8 cellular contexts compared by ENCODE assay signal in the genomic region with DNA sequence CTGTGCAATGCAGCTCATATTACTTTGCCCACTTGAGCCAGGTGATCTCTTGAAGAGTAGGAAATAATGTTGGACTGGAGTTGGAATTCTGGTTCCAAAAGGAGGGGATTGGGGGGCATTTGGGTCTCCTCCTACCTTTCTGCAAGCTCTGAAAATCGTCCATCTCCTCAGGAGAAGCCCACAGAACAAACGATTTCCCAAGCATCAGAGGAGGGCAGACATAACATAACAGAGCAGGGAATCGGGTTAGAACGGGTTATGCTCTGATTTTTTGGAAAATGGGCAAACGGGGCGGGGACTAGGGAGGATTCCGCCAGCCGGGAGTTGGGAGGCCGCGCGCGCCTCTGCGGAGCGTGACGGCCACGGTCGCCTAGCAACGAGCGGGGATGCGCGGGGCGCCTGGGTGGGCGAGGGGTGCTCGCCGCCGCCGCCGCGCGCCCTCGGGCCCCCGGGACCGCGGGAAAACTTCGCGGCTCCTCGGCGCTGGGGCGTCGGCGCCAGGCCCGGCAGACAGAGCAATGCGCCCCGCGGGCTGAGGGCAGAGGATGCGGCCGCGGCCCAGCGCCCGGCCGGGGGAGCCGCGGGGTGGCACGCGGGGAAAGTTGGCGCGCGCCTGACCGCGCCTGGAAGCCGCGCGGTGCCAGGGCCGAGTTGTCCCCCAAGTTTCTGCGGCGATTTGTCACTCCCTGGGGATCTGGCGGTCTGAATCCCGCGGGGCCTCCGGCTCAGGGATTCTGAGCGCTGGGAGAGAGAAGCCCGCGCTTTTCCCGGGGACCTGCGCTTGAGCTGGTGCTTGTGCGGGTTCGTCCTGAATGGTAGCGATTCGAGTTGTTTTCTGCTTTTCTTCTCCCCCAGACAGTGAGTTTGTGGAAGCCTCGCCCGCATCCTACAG. TPM values are rescaled to one million over a fixed set of nuclear protein-coding genes. Genes with fewer than 3 reads are reported as not detected.
DNase-seq lines count a peak whose midpoint lies in the region; ATAC-seq, FAIRE-seq and TF ChIP-seq lines count a peak whose summit lies in the region.

No MANE protein-coding gene starts in this region.

- intact Hi-C loops in right lobe of liver (cut with DNase I), result no loop called here

- no peak for TF ChIP-seq CTCF in A549 (IDR thresholded peaks at IDR 0.05)
- no peak for TF ChIP-seq CTCF in choroid plexus epithelial cell (conservative IDR thresholded peaks at IDR 0.05; ENCODE audit: low read depth, low read length)
- no peak for TF ChIP-seq CTCF in right lobe of liver (IDR thresholded peaks at IDR 0.05)

- TF ChIP-seq POLR2A in A549 (IDR thresholded peaks at IDR 0.05; ENCODE audit: low read length) (no peak), right lobe of liver (IDR thresholded peaks at IDR 0.05) (no peak)

- peaks cover 56% of the 10 kb centered on the region for H3K4me1 ChIP-seq in A549
- peaks cover 0 to 7% (median 0%) of the 10 kb centered on the region in 4 donors for H3K4me1 ChIP-seq in right lobe of liver
- H3K4me1 ChIP-seq in stomach smooth muscle (ENCODE audit: control insufficient read depth, insufficient read depth, low read length), result peaks cover 37% of the 10 kb centered on the region

- peak overlapping the region; percentile 71 to 75 for H3K9ac ChIP-seq in stomach smooth muscle (ENCODE audit: low read length in 2 of 2)

- H3K9me3 ChIP-seq in A549 (no peaks in the 10 kb centered on the region), right lobe of liver (no peaks in the 10 kb centered on the region), stomach smooth muscle (ENCODE audit: control insufficient read depth in 2 of 2, low read length in 2 of 2) (no peaks in the 10 kb centered on the region)

- H3K27ac ChIP-seq in A549 (peak overlapping the region; percentile 58 to 88), right lobe of liver (no peak overlapping the region), stomach smooth muscle (ENCODE audit: low read length) (peak overlapping the region; percentile 62)

- H3K4me2 ChIP-seq in A549, result peak overlapping the region; percentile 82

- H3K27me3 ChIP-seq in right lobe of liver (no peaks in the 10 kb centered on the region), stomach smooth muscle (ENCODE audit: control insufficient read depth in 1 of 2, insufficient read depth in 2 of 2, low read length in 2 of 2) (no peaks in the 10 kb centered on the region)

- DNase-seq in A549 (ENCODE audit: low read depth in 1 of 2, low spot score in 1 of 2) (no peak), NCI-H69 (lab: John Stamatoyannopoulos, UW) (peak; percentile 94), choroid plexus epithelial cell (ENCODE audit: low read depth) (peak; percentile 17), right lobe of liver (peak in 2 of 3 donors; percentile 23 to 48), UCSD-AML1 (lab: John Stamatoyannopoulos, UW; ENCODE audit: unreplicated experiment) (no peak)

- no peak for TF ChIP-seq EP300 in A549 (IDR thresholded peaks at IDR 0.05)

- 4% methylated on average over 31 of the region's 81 CpGs for WGBS in A549 (ENCODE audit: missing lambda C conversion rate)
- WGBS in right lobe of liver (ENCODE audit: insufficient coverage, low coverage, low lambda C conversion rate, missing lambda C conversion rate), result 8% methylated on average over 11 of the region's 81 CpGs

- H3K36me3 ChIP-seq in right lobe of liver (no peaks in the 10 kb centered on the region), stomach smooth muscle (ENCODE audit: control insufficient read depth in 2 of 2, insufficient read depth in 2 of 2, low read length in 2 of 2) (no peaks in the 10 kb centered on the region)

- TF ChIP-seq RAD21 in A549 (conservative IDR thresholded peaks at IDR 0.05 in 1 of 2, IDR thresholded peaks at IDR 0.05 in 1 of 2), result no peak

- ATAC-seq in A549 (peak; percentile 48 to 49), GM18511 (IDR thresholded peaks at IDR 0.05; ENCODE audit: unreplicated experiment) (peak; percentile 35), right lobe of liver (peak; percentile 33 to 47 (median 46)), HG03521 (IDR thresholded peaks at IDR 0.05; ENCODE audit: unreplicated experiment) (no peak)

- CTCF ChIA-PET in A549 (lab: Yijun Ruan, JAX), result interaction anchor here (0.6 to 1.9 kb wide), 13 partner anchors 8 to 353 kb away, joined by 3 to 9 read pairs (median 3); a partner anchor contains a TSS

- no peak for FAIRE-seq in A549 (lab: Jason Lieb, UNC)

- POLR2A ChIA-PET in A549 (lab: Yijun Ruan, JAX), result no interaction called here

- peak overlapping the region; percentile 50 for H3K4me3 ChIP-seq in A549
- H3K4me3 ChIP-seq in choroid plexus epithelial cell (ENCODE audit: low read depth, low read length), result peak overlapping the region; percentile 47
- peak overlapping the region; percentile 35 to 51 (median 46) for H3K4me3 ChIP-seq in right lobe of liver
- H3K4me3 ChIP-seq in stomach smooth muscle (ENCODE audit: low read length in 2 of 2), result peak overlapping the region; percentile 70 to 82

TF ChIP-seq in A549, 52 proteins besides CTCF, POLR2A, EP300 and RAD21:
- TF ChIP-seq PHF8 (IDR thresholded peaks at IDR 0.05; ENCODE audit: borderline replicate concordance, low read depth), result no peak
- no peak for TF ChIP-seq MAZ (IDR thresholded peaks at IDR 0.05; ENCODE audit: borderline replicate concordance, low read depth, low read length)
- no peak for TF ChIP-seq NPAS2 (CRISPR knock-in tag; IDR thresholded peaks at IDR 0.05; ENCODE audit: borderline replicate concordance)
- TF ChIP-seq, protein P1, sequence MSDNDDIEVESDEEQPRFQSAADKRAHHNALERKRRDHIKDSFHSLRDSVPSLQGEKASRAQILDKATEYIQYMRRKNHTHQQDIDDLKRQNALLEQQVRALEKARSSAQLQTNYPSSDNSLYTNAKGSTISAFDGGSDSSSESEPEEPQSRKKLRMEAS (IDR thresholded peaks at IDR 0.05), result no peak
- no peak for TF ChIP-seq ZSCAN20 (CRISPR knock-in tag; IDR thresholded peaks at IDR 0.05)
- TF ChIP-seq HOXB13 (CRISPR knock-in tag; IDR thresholded peaks at IDR 0.05; ENCODE audit: low read depth), result no peak
- TF ChIP-seq, protein P2, sequence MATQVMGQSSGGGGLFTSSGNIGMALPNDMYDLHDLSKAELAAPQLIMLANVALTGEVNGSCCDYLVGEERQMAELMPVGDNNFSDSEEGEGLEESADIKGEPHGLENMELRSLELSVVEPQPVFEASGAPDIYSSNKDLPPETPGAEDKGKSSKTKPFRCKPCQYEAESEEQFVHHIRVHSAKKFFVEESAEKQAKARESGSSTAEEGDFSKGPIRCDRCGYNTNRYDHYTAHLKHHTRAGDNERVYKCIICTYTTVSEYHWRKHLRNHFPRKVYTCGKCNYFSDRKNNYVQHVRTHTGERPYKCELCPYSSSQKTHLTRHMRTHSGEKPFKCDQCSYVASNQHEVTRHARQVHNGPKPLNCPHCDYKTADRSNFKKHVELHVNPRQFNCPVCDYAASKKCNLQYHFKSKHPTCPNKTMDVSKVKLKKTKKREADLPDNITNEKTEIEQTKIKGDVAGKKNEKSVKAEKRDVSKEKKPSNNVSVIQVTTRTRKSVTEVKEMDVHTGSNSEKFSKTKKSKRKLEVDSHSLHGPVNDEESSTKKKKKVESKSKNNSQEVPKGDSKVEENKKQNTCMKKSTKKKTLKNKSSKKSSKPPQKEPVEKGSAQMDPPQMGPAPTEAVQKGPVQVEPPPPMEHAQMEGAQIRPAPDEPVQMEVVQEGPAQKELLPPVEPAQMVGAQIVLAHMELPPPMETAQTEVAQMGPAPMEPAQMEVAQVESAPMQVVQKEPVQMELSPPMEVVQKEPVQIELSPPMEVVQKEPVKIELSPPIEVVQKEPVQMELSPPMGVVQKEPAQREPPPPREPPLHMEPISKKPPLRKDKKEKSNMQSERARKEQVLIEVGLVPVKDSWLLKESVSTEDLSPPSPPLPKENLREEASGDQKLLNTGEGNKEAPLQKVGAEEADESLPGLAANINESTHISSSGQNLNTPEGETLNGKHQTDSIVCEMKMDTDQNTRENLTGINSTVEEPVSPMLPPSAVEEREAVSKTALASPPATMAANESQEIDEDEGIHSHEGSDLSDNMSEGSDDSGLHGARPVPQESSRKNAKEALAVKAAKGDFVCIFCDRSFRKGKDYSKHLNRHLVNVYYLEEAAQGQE (IDR thresholded peaks at IDR 0.05), result no peak

RNA-seq across cellular contexts. Expression of a gene that starts 27.8 kb away (rescaled TPM):
- polyA plus RNA-seq in A549 (2011; rRNA removed) (12.2 TPM in 2 replicates), A549 (2017; fragmentation: RNase III; extraction: RNeasy Plus Mini Kit Qiagen cat#74134 plus additional on column Dnase treatment) (3.4 to 4.0 TPM (median 3.9 TPM) in 3 replicates)
- polyA plus RNA-seq in A549 (2012; cell fraction: cytosol; rRNA removed), result 2.8 and 3.1 TPM in 2 replicates
- polyA plus RNA-seq in A549 (2012; cell fraction: nucleus; rRNA removed), result 4.4 and 5.1 TPM in 2 replicates
- 21.9 and 24.8 TPM in 2 replicates for polyA minus RNA-seq in A549 (2011; rRNA and poly(A)+ RNA removed)
- total RNA-seq in right lobe of liver, result 10 to 100 TPM in 4 of 6 experiments, 1 to 10 TPM in 2; 7.4 to 43.8 (median 17.3) TPM

Comparison
In these comparisons a context has a peak if more than half of its experiments do, and no peak if none do; other contexts are left out.
1. DNase-seq: peak in NCI-H69 (single experiment), choroid plexus epithelial cell (single experiment) and right lobe of liver (2 of 3); none in A549 (0 of 2) and UCSD-AML1 (single experiment).
2. H3K27ac ChIP-seq: peak in A549 (2 of 2) and stomach smooth muscle (single experiment); none in right lobe of liver (0 of 3).
3. Peak in every context shown above with its lines, with median percentiles within 50 percentile points of each other: H3K4me3 ChIP-seq.